In genomic region chr5:90424245-90424644, GRCh38 we compare ENCODE assay signal across 20 cellular contexts. TPM values are rescaled to one million over a fixed set of nuclear protein-coding genes. Genes with fewer than 3 reads are reported as not detected.
A peak's percentile ranks its signal among the peaks of the same experiment; 100 is the strongest.
DNase-seq lines count a peak whose midpoint lies in the region; ATAC-seq and TF ChIP-seq lines count a peak whose summit lies in the region.
"Had no signal": no experiment of that assay in that cellular context is flagged by ENCODE, and none has a peak within 500 bp of the region (broad histone marks: within the 10 kb centered on the region; RNA-seq: fewer than 3 reads in every experiment).

No MANE protein-coding gene starts in this region.

- peaks cover 2% of the 10 kb centered on the region for H3K27me3 Mint-ChIP-seq in mesothelial cell of epicardium (ENCODE audit: low read depth)

- H3K4me3 ChIP-seq in left lung: no peak overlapping the region
- H3K4me3 ChIP-seq: psoas muscle had no signal

- H3K4me3 Mint-ChIP-seq in mesothelial cell of epicardium: no peak overlapping the region
- H3K4me3 Mint-ChIP-seq: brain; CD8-positive, alpha-beta memory T cell; nephron had no signal

- H3K36me3 ChIP-seq in left lung: no peaks in the 10 kb centered on the region

- no peak for TF ChIP-seq CTCF in mesothelial cell of epicardium (IDR thresholded peaks at IDR 0.05; ENCODE audit: unreplicated experiment)
- TF ChIP-seq CTCF in left lung (IDR thresholded peaks at IDR 0.05): no peak

- H3K27me3 ChIP-seq in left lung: no peaks in the 10 kb centered on the region

- no peaks in the 10 kb centered on the region for H3K9me3 ChIP-seq in left lung
- H3K9me3 ChIP-seq: psoas muscle had no signal

- ATAC-seq in GM18511 (IDR thresholded peaks at IDR 0.05; ENCODE audit: unreplicated experiment) (peak; percentile 87), GM19467 (IDR thresholded peaks at IDR 0.05; ENCODE audit: unreplicated experiment) (peak; percentile 72), HG02870 (IDR thresholded peaks at IDR 0.05; ENCODE audit: unreplicated experiment) (peak; percentile 79), HG03521 (IDR thresholded peaks at IDR 0.05; ENCODE audit: unreplicated experiment) (peak; percentile 51), left lung (no peak)
- ATAC-seq: esophagus mucosa, psoas muscle, Right ventricle myocardium inferior had no signal

- no peak for DNase-seq in NCI-H510A (lab: John Stamatoyannopoulos, UW)
- DNase-seq in occipital lobe (lab: John Stamatoyannopoulos, UW): no peak
- DNase-seq in mesothelial cell of epicardium (ENCODE audit: low spot score in 2 of 2, unreplicated experiment in 2 of 2): no peak
- DNase-seq in left lung: no peak
- DNase-seq: ACHN; activated CD4-positive, alpha-beta T cell treated with anti-CD3 and anti-CD28 coated beads for 4 hours; CD8-positive, alpha-beta memory T cell; KG1; NCI-H1417 treated with DMSO at 0.1 percent for 48 hours; NCI-H345; psoas muscle had no signal

- intact Hi-C loops in left lung (cut with DNase I): no loop called here

- no peaks in the 10 kb centered on the region for H3K4me1 Mint-ChIP-seq in mesothelial cell of epicardium
- H3K4me1 Mint-ChIP-seq: CD8-positive, alpha-beta memory T cell; nephron had no signal

- H3K36me3 Mint-ChIP-seq in mesothelial cell of epicardium: no peaks in the 10 kb centered on the region
- H3K36me3 Mint-ChIP-seq: activated naive CD4-positive, alpha-beta T cell treated with anti-CD3 and anti-CD28 coated beads, Interleukin-2, amount 50 U/mL, for 72 hours; brain; CD8-positive, alpha-beta memory T cell had no signal

- H3K27ac ChIP-seq in left lung: no peak overlapping the region
- H3K27ac ChIP-seq: psoas muscle had no signal

- no peak overlapping the region for H3K27ac Mint-ChIP-seq in mesothelial cell of epicardium
- H3K27ac Mint-ChIP-seq: activated naive CD4-positive, alpha-beta T cell treated with anti-CD3 and anti-CD28 coated beads, Interleukin-2, amount 50 U/mL, for 72 hours; brain; CD8-positive, alpha-beta memory T cell; nephron had no signal

- H3K4me1 ChIP-seq in left lung: no peaks in the 10 kb centered on the region
- H3K4me1 ChIP-seq: psoas muscle had no signal

- no peaks in the 10 kb centered on the region for H3K9me3 Mint-ChIP-seq in mesothelial cell of epicardium
- H3K9me3 Mint-ChIP-seq: activated naive CD4-positive, alpha-beta T cell treated with anti-CD3 and anti-CD28 coated beads, Interleukin-2, amount 50 U/mL, for 72 hours; brain; CD8-positive, alpha-beta memory T cell; nephron had no signal

RNA-seq across cellular contexts. Expression of gene CETN3, which starts 14.7 kb away (rescaled TPM):
- total RNA-seq in occipital lobe (32.0 TPM), mesothelial cell of epicardium (32.9 to 35.5 TPM (median 34.2 TPM) in 3 replicates), left lung (10 to 100 TPM; 22.1 to 24.8 TPM)

RNA-seq across cellular contexts. Expression of gene MBLAC2, which starts 50.3 kb away (rescaled TPM):
- total RNA-seq in occipital lobe: 18.7 TPM
- total RNA-seq in mesothelial cell of epicardium: 5.0 to 5.2 TPM (median 5.1 TPM) in 3 replicates
- 1 to 10 TPM; 3.8 to 5.0 TPM for total RNA-seq in left lung

RNA-seq across cellular contexts. Expression of gene POLR3G, which starts 50.4 kb away (rescaled TPM):
- total RNA-seq in occipital lobe (4.5 TPM), mesothelial cell of epicardium (1.6 to 2.1 TPM (median 1.7 TPM) in 3 replicates), left lung (1 to 10 TPM; 2.0 to 2.6 TPM)
